Comparison of ENCODE assay signal across 8 cellular contexts in the genomic region with DNA sequence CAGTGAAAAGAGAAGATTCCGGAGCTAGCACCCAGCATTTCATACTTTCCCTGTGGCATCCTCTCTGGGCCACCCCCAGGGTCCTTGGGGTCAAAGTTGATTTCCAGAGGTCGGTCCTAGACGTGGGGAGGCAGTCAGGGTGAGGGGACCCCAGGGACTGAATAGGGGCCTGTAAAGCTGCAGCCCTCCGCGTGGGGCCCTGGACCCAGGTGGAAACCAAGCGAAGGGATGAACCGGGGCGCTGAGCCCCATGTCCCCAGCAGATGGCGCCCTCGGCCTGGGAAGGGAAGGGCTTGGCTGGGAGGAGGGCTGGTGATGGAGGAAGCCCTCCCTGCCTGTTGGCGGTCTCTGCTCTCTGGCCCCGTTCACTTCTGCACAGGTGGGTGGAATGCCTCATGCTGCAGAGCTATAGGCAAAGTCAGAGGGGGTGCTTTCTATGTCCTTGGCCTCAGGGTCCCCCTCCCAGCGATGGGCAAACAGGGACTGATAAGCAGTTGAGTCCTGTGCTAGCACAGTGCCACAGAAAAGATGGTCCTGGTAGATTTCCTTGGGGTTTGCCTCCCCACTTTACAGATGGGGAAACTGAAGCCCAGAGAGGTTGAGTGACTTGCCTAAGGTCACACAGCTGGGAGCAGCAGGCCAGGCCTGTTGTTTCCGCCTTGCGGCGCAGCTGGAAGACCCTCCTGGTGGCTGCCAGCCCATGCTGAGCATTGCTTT.
DNase-seq lines count a peak whose midpoint lies in the region; ATAC-seq and TF ChIP-seq lines count a peak whose summit lies in the region.

No MANE protein-coding gene starts in this region.

- H3K27ac ChIP-seq in esophagus muscularis mucosa (replicated peaks in 1 of 4): no peak overlapping the region

- no peak for TF ChIP-seq EP300 in esophagus muscularis mucosa (IDR thresholded peaks at IDR 0.05)

- no peaks in the 10 kb centered on the region for H3K27me3 Mint-ChIP-seq in naive thymus-derived CD8-positive, alpha-beta T cell
- peaks cover 12 to 15% of the 10 kb centered on the region in 2 donors for H3K27me3 Mint-ChIP-seq in stimulated activated naive B cell treated with anti-CD40 and anti-IgM and Interleukin-4, amounts not matched to agents 10 μg/mL and 1 μg/mL and 100 μg/mL, for 72 hours

- peaks cover 0 to 1% (median 0%) of the 10 kb centered on the region in 4 donors for H3K4me1 Mint-ChIP-seq in naive thymus-derived CD8-positive, alpha-beta T cell
- peaks cover 0 to 9% of the 10 kb centered on the region in 2 donors for H3K4me1 Mint-ChIP-seq in stimulated activated naive B cell treated with anti-CD40 and anti-IgM and Interleukin-4, amounts not matched to agents 10 μg/mL and 1 μg/mL and 100 μg/mL, for 72 hours

- no peak overlapping the region for H3K27ac Mint-ChIP-seq in naive thymus-derived CD8-positive, alpha-beta T cell
- H3K27ac Mint-ChIP-seq in stimulated activated naive B cell treated with anti-CD40 and anti-IgM and Interleukin-4, amounts not matched to agents 10 μg/mL and 1 μg/mL and 100 μg/mL, for 72 hours: no peak overlapping the region

- H3K27me3 ChIP-seq in NT2/D1 (ENCODE audit: insufficient read depth, insufficient read length): no peaks in the 10 kb centered on the region
- no peaks in the 10 kb centered on the region for H3K27me3 ChIP-seq in esophagus muscularis mucosa

- intact Hi-C loops in esophagus muscularis mucosa (cut with DNase I): loop anchor here (10.0 kb wide), 1 partner anchor 439 kb away; no protein-coding TSS in a partner anchor

- no peaks in the 10 kb centered on the region for H3K36me3 ChIP-seq in NT2/D1 (ENCODE audit: insufficient read depth, insufficient read length, low read length)
- H3K36me3 ChIP-seq in esophagus muscularis mucosa: no peaks in the 10 kb centered on the region

- 32% methylated on average over 16 of the region's 16 CpGs for WGBS in esophagus muscularis mucosa

- peaks cover 25% of the 10 kb centered on the region for H3K4me1 ChIP-seq in NT2/D1 (ENCODE audit: insufficient read depth, insufficient read length)
- H3K4me1 ChIP-seq in esophagus muscularis mucosa: peaks cover 0 to 9% (median 1%) of the 10 kb centered on the region in 4 donors

- H3K4me3 ChIP-seq in NT2/D1 (ENCODE audit: insufficient read length, low read depth) (no peak overlapping the region), esophagus muscularis mucosa (no peak overlapping the region)

- TF ChIP-seq POLR2A in esophagus muscularis mucosa (IDR thresholded peaks at IDR 0.05; ENCODE audit: low read depth): no peak

- no peaks in the 10 kb centered on the region for H3K9me3 Mint-ChIP-seq in naive thymus-derived CD8-positive, alpha-beta T cell
- H3K9me3 Mint-ChIP-seq in stimulated activated naive B cell treated with anti-CD40 and anti-IgM and Interleukin-4, amounts not matched to agents 10 μg/mL and 1 μg/mL and 100 μg/mL, for 72 hours: peaks cover 0 to 3% of the 10 kb centered on the region in 2 donors

- peak; percentile 65 to 89 (median 75) for TF ChIP-seq CTCF in esophagus muscularis mucosa (IDR thresholded peaks at IDR 0.05)

- peak in 13 of 14 donors; percentile 18 to 83 (median 58) for DNase-seq in C1 segment of cervical spinal cord (lab: John Stamatoyannopoulos, UW)
- DNase-seq in HCEC 1CT: peak; percentile 28
- DNase-seq in NT2/D1 (ENCODE audit: low read depth, low spot score): peak; percentile 57
- DNase-seq in activated T-cell treated with anti-CD3 and anti-CD28 coated beads, Interleukin-2, amount 50 U/mL, for 1 hour: peak; percentile 73
- DNase-seq in esophagus muscularis mucosa (ENCODE audit: extremely low spot score): no peak
- DNase-seq in naive thymus-derived CD8-positive, alpha-beta T cell: peak; percentile 37 to 76 (median 66)
- peak; percentile 62 for DNase-seq in stimulated activated naive B cell treated with anti-CD40 and anti-IgM and Interleukin-4, amounts not matched to agents 10 μg/mL and 1 μg/mL and 100 μg/mL, for 72 hours

- POLR2A ChIA-PET in naive thymus-derived CD8-positive, alpha-beta T cell (lab: Charles Lee): no interaction called here

- H3K9me3 ChIP-seq in NT2/D1 (ENCODE audit: insufficient read depth, low read length) (no peaks in the 10 kb centered on the region), esophagus muscularis mucosa (no peaks in the 10 kb centered on the region)

- H3K9ac ChIP-seq in NT2/D1 (ENCODE audit: insufficient read length, low read depth): no peak overlapping the region

- H3K36me3 Mint-ChIP-seq in naive thymus-derived CD8-positive, alpha-beta T cell: no peaks in the 10 kb centered on the region
- H3K36me3 Mint-ChIP-seq in stimulated activated naive B cell treated with anti-CD40 and anti-IgM and Interleukin-4, amounts not matched to agents 10 μg/mL and 1 μg/mL and 100 μg/mL, for 72 hours: peaks cover 0 to 2% of the 10 kb centered on the region in 2 donors

- peak; percentile 87 to 89 for ATAC-seq in naive thymus-derived CD8-positive, alpha-beta T cell
- peak; percentile 92 to 94 for ATAC-seq in stimulated activated naive B cell treated with anti-CD40 and anti-IgM and Interleukin-4, amounts not matched to agents 10 μg/mL and 1 μg/mL and 100 μg/mL, for 72 hours (replicated peaks)
- ATAC-seq in HG02938 (IDR thresholded peaks at IDR 0.05; ENCODE audit: unreplicated experiment): no peak

- no peak overlapping the region for H3K4me3 Mint-ChIP-seq in naive thymus-derived CD8-positive, alpha-beta T cell
- H3K4me3 Mint-ChIP-seq in stimulated activated naive B cell treated with anti-CD40 and anti-IgM and Interleukin-4, amounts not matched to agents 10 μg/mL and 1 μg/mL and 100 μg/mL, for 72 hours: no peak overlapping the region
